ENCODE assay signal across 23 cellular contexts in genomic region chr12:27623645-27624044, GRCh38.
A peak's percentile ranks its signal among the peaks of the same experiment; 100 is the strongest.
DNase-seq lines count a peak whose midpoint lies in the region; TF ChIP-seq lines count a peak whose summit lies in the region.
"Had no signal": no experiment of that assay in that cellular context is flagged by ENCODE, and none has a peak within 500 bp of the region (broad histone marks: within the 10 kb centered on the region; RNA-seq: fewer than 3 reads in every experiment).

No MANE protein-coding gene starts in this region.

- H3K4me2 ChIP-seq in mesenchymal stem cell (ENCODE audit: low read length, poor library complexity, severe bottlenecking), result no peak overlapping the region

- H3K23ac ChIP-seq in mesenchymal stem cell (ENCODE audit: low read length in 2 of 2), result peak overlapping the region in 1 of 2 experiments; percentile 9

- no peak overlapping the region for H2BK15ac ChIP-seq in mesenchymal stem cell (ENCODE audit: low read depth, poor library complexity, severe bottlenecking)

- H3K79me1 ChIP-seq in mesenchymal stem cell (replicated peaks; ENCODE audit: low read length, poor library complexity, severe bottlenecking), result peaks cover 13% of the 10 kb centered on the region

- no peaks in the 10 kb centered on the region for H3K27me3 ChIP-seq in MG63
- H3K27me3 ChIP-seq in mesenchymal stem cell (ENCODE audit: control insufficient read depth in 1 of 2, insufficient read depth in 1 of 2, low read length in 2 of 2), result no peaks in the 10 kb centered on the region
- H3K27me3 ChIP-seq: tibial artery had no signal

- peak overlapping the region; percentile 43 for H4K91ac ChIP-seq in mesenchymal stem cell (ENCODE audit: low read length)

- no peak for TF ChIP-seq CTCF in cardiac fibroblast (IDR thresholded peaks at IDR 0.05; ENCODE audit: low read depth, low read length)

- H2BK5ac ChIP-seq in mesenchymal stem cell (ENCODE audit: low read depth, low read length, poor library complexity, severe bottlenecking), result no peak overlapping the region

- peaks cover 28% of the 10 kb centered on the region for H3K4me1 ChIP-seq in mesenchymal stem cell (ENCODE audit: control insufficient read depth, insufficient read depth, low read depth, low read length)

- 62% methylated on average over 5 of the region's 5 CpGs for WGBS in mesenchymal stem cell

- no peak overlapping the region for H3K27ac ChIP-seq in mesenchymal stem cell (ENCODE audit: low read length, poor library complexity, severe bottlenecking)
- H3K27ac ChIP-seq: tibial artery had no signal

- H3K18ac ChIP-seq in mesenchymal stem cell (ENCODE audit: low read depth in 1 of 2, low read length in 2 of 2), result peak overlapping the region in 1 of 2 experiments; percentile 87

- H2BK12ac ChIP-seq in mesenchymal stem cell (ENCODE audit: low read length in 2 of 2), result peak overlapping the region in 1 of 2 experiments; percentile 15

- peak overlapping the region in 1 of 2 experiments; percentile 15 for H3K4ac ChIP-seq in mesenchymal stem cell (ENCODE audit: low read depth in 1 of 2, low read length in 2 of 2)

- no peak overlapping the region for H3K9ac ChIP-seq in mesenchymal stem cell (ENCODE audit: low read length)

- no peak overlapping the region for H3K4me3 ChIP-seq in MG63
- no peak overlapping the region for H3K4me3 ChIP-seq in cardiac fibroblast (replicated peaks in 1 of 2; ENCODE audit: low read depth in 2 of 2, low read length in 2 of 2)
- no peak overlapping the region for H3K4me3 ChIP-seq in mesenchymal stem cell (ENCODE audit: insufficient read depth in 1 of 2, low read depth in 1 of 2, low read length in 2 of 2)
- H3K4me3 ChIP-seq: HAP-1, tibial artery had no signal

- H2BK120ac ChIP-seq in mesenchymal stem cell (ENCODE audit: low read depth, low read length), result no peak overlapping the region

- peak overlapping the region; percentile 84 for H2AK5ac ChIP-seq in mesenchymal stem cell (ENCODE audit: low read length, severe bottlenecking)

- peak overlapping the region; percentile 59 for H4K8ac ChIP-seq in mesenchymal stem cell (ENCODE audit: low read length)

- no peaks in the 10 kb centered on the region; the same call in 1 of the 2 replicates for H3K36me3 ChIP-seq in MG63
- peaks cover 0 to 9% of the 10 kb centered on the region in 2 experiments for H3K36me3 ChIP-seq in mesenchymal stem cell (ENCODE audit: control insufficient read depth in 1 of 2, insufficient read depth in 2 of 2, low read depth in 1 of 2, low read length in 2 of 2)
- H3K36me3 ChIP-seq: HAP-1, tibial artery had no signal

- DNase-seq in Daoy (ENCODE audit: low read depth), result peak; percentile 45
- peak; percentile 24 for DNase-seq in MG63
- peak; percentile 39 to 65 for DNase-seq in cardiac fibroblast (ENCODE audit: low read depth in 2 of 2)
- peak; percentile 70 for DNase-seq in mesenchymal stem cell
- DNase-seq in NCI-H524 treated with DMSO at 0.1 percent for 48 hours (lab: John Stamatoyannopoulos, UW), result no peak
- no peak for DNase-seq in glomerular visceral epithelial cell (ENCODE audit: extremely low spot score)
- no peak for DNase-seq in activated CD4-positive, alpha-beta T cell treated with anti-CD3 and anti-CD28 coated beads for 48 hours
- DNase-seq in GOT3 (lab: John Stamatoyannopoulos, UW), result no peak
- DNase-seq: activated CD4-positive, alpha-beta T cell treated with anti-CD3 and anti-CD28 coated beads, Interleukin-2, amount 50 U/mL, for 1 hour; activated CD8-positive, alpha-beta memory T cell treated with anti-CD3 and anti-CD28 coated beads, Interleukin-2, amount 50 U/mL, for 4 hours; activated effector memory CD4-positive, alpha-beta T cell treated with Interleukin-2 at 50 U/mL for 16 hours; activated naive CD8-positive, alpha-beta T cell treated with anti-CD3 and anti-CD28 coated beads, Interleukin-2, amount 50 U/mL, for 24 hours; CD4-positive, alpha-beta memory T cell; DMS153; glutamatergic neuron; NCI-H146; NCI-H774; SIG-M5; small intestine; stimulated activated CD4-positive, alpha-beta T cell treated with anti-CD3 and anti-CD28 coated beads, Interleukin-2, amount 100 ng/mL, for 48 hours; stimulated activated naive CD4-positive, alpha-beta T cell treated with Interleukin-2 at 50 U/mL for 16 hours; tibial artery had no signal

- H2AFZ ChIP-seq in mesenchymal stem cell (ENCODE audit: low read depth, low read length), result no peak overlapping the region

- H3K9me3 ChIP-seq in MG63 (no peaks in the 10 kb centered on the region), mesenchymal stem cell (ENCODE audit: control insufficient read depth, low read length) (no peaks in the 10 kb centered on the region)
- H3K9me3 ChIP-seq: HAP-1, tibial artery had no signal

- peak overlapping the region in 1 of 2 experiments; percentile 6 for H3K14ac ChIP-seq in mesenchymal stem cell (ENCODE audit: low read length in 2 of 2)

Comparison
In these comparisons a context has a peak if more than half of its experiments do, and no peak if none do; other contexts are left out.
1. DNase-seq: peak in Daoy (single experiment), MG63 (single experiment), cardiac fibroblast (2 of 2) and mesenchymal stem cell (single experiment); none in NCI-H524 treated with DMSO at 0.1 percent for 48 hours (single experiment), glomerular visceral epithelial cell (single experiment), activated CD4-positive, alpha-beta T cell treated with anti-CD3 and anti-CD28 coated beads for 48 hours (single experiment) and GOT3 (single experiment).